Comparison of ENCODE assay signal across 14 cellular contexts in the genomic region with DNA sequence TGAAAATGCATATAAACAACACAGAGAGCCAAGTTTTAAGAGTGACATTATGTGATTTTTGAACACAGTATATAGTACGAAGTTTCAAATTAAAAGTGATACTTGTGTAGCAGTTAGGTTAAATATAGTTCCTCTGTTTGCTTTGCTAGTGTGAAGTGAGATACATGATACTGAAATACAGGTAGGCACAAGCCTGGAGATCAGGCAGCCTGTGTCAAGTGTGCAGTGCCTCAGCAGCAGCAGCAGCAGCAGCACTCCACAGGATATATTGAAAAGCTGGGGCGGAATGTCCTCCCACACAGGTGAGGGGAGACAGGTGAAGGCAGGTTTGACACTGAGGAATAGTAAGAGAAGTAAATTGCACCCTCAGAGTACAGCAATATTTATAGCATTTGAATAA. TPM values are rescaled to one million over a fixed set of nuclear protein-coding genes. Genes with fewer than 3 reads are reported as not detected.
DNase-seq lines count a peak whose midpoint lies in the region; ATAC-seq and TF ChIP-seq lines count a peak whose summit lies in the region.
"Had no signal": no experiment of that assay in that cellular context is flagged by ENCODE, and none has a peak within 500 bp of the region (broad histone marks: within the 10 kb centered on the region; RNA-seq: fewer than 3 reads in every experiment).

No MANE protein-coding gene starts in this region.

- dilution Hi-C loops in IMR-90 (cut with HindIII; ENCODE audit: low sequenced_read_pairs, unreplicated experiment) = no loop called here

- POLR2A ChIA-PET in IMR-90 (lab: Charles Lee; ENCODE audit: unreplicated experiment) = no interaction called here

- no peak overlapping the region for H2BK120ac ChIP-seq in IMR-90 (ENCODE audit: low read depth, low read length)

- no peaks in the 10 kb centered on the region for H3K36me3 Mint-ChIP-seq in glutamatergic neuron (ENCODE audit: unreplicated experiment)

- H4K20me1 ChIP-seq in IMR-90 (ENCODE audit: insufficient read depth, low read length) = peaks cover 3% of the 10 kb centered on the region; the same call in 1 of the 2 replicates

- BruUV-seq in IMR-90 (replicated peaks; lab: Mats Ljungman, UMichigan) = no TSS peak

- no peak for TF ChIP-seq RAD21 in IMR-90 (IDR thresholded peaks at IDR 0.05; ENCODE audit: low read length)

- H3K27ac ChIP-seq in IMR-90 (ENCODE audit: insufficient read depth, low read length) = no peak overlapping the region

- no peak overlapping the region for H2AK5ac ChIP-seq in IMR-90 (ENCODE audit: low read depth, low read length)

- no peak overlapping the region for H2AFZ ChIP-seq in IMR-90 (replicated peaks; ENCODE audit: low read length, poor library complexity)

- H3K9ac ChIP-seq in IMR-90 (ENCODE audit: low read depth, low read length) = no peak overlapping the region

- H2BK5ac ChIP-seq in IMR-90 (ENCODE audit: low read depth, low read length, poor library complexity, severe bottlenecking) = no peak overlapping the region

- H3K9me3 Mint-ChIP-seq in glutamatergic neuron (ENCODE audit: unreplicated experiment) = no peaks in the 10 kb centered on the region
- H3K9me3 Mint-ChIP-seq: stimulated activated memory B cell treated with anti-CD40 and anti-IgM and Interleukin-4, amounts not matched to agents 10 μg/mL and 1 μg/mL and 100 μg/mL, for 72 hours had no signal

- H3K9me3 ChIP-seq in IMR-90 (ENCODE audit: control insufficient read depth, insufficient read depth, low read length) (no peaks in the 10 kb centered on the region), mucosa of descending colon (no peaks in the 10 kb centered on the region)

- H3K18ac ChIP-seq in IMR-90 (ENCODE audit: low read depth, low read length) = no peak overlapping the region

- no peak overlapping the region for H4K91ac ChIP-seq in IMR-90 (ENCODE audit: insufficient read depth, low read depth, low read length)

- no peak overlapping the region for H2BK15ac ChIP-seq in IMR-90 (ENCODE audit: low read depth, low read length)

- no peak overlapping the region for H3K4me2 ChIP-seq in IMR-90 (ENCODE audit: low read depth, low read length)

- no peak overlapping the region for H3K27ac Mint-ChIP-seq in glutamatergic neuron (ENCODE audit: unreplicated experiment)
- H3K27ac Mint-ChIP-seq: stimulated activated memory B cell treated with anti-CD40 and anti-IgM and Interleukin-4, amounts not matched to agents 10 μg/mL and 1 μg/mL and 100 μg/mL, for 72 hours had no signal

- H3K4ac ChIP-seq in IMR-90 (ENCODE audit: low read depth, low read length) = no peak overlapping the region

- no peak for TF ChIP-seq POLR2A in IMR-90 (IDR thresholded peaks at IDR 0.05; ENCODE audit: low read depth, low read length)

- in situ Hi-C loops in IMR-90 (cut with MboI; ENCODE audit: low sequenced_read_pairs) = no loop called here

- no peak overlapping the region for H3K4me3 ChIP-seq in IMR-90 (ENCODE audit: insufficient read depth, low read depth, low read length)
- H3K4me3 ChIP-seq in mucosa of descending colon = no peak overlapping the region

- no peak overlapping the region for H2BK20ac ChIP-seq in IMR-90 (ENCODE audit: low read depth, low read length)

- H3K27me3 Mint-ChIP-seq in glutamatergic neuron (ENCODE audit: unreplicated experiment) = no peaks in the 10 kb centered on the region
- H3K27me3 Mint-ChIP-seq: stimulated activated memory B cell treated with anti-CD40 and anti-IgM and Interleukin-4, amounts not matched to agents 10 μg/mL and 1 μg/mL and 100 μg/mL, for 72 hours had no signal

- no peak overlapping the region for H4K5ac ChIP-seq in IMR-90 (ENCODE audit: low read depth, low read length)

- H4K8ac ChIP-seq in IMR-90 (ENCODE audit: low read depth in 2 of 2, low read length in 2 of 2) = no peak overlapping the region

- H3K56ac ChIP-seq in IMR-90 (ENCODE audit: extremely low read depth, insufficient read depth, low read length) = no peak overlapping the region

- H3K23ac ChIP-seq in IMR-90 (ENCODE audit: low read depth, low read length) = peak overlapping the region; percentile 12; the same call in 1 of the 2 replicates

- ATAC-seq in IMR-90 (ENCODE audit: low read depth) (no peak), mucosa of descending colon (peak; percentile 62)
- ATAC-seq: stimulated activated memory B cell treated with anti-CD40 and anti-IgM and Interleukin-4, amounts not matched to agents 10 μg/mL and 1 μg/mL and 100 μg/mL, for 72 hours had no signal

- peaks cover 5% of the 10 kb centered on the region for H3K9me1 ChIP-seq in IMR-90 (ENCODE audit: insufficient read depth, low read length)

- CTCF ChIA-PET in IMR-90 (lab: Yijun Ruan, JAX) = no interaction called here

- H3K14ac ChIP-seq in IMR-90 (replicated peaks; ENCODE audit: low read depth, low read length) = no peak overlapping the region

- no peak overlapping the region for H3K4me3 Mint-ChIP-seq in glutamatergic neuron (ENCODE audit: unreplicated experiment)
- H3K4me3 Mint-ChIP-seq: stimulated activated memory B cell treated with anti-CD40 and anti-IgM and Interleukin-4, amounts not matched to agents 10 μg/mL and 1 μg/mL and 100 μg/mL, for 72 hours had no signal

- H3K36me3 ChIP-seq in IMR-90 (ENCODE audit: control insufficient read depth, insufficient read depth, low read length) (peaks cover 8% of the 10 kb centered on the region), mucosa of descending colon (ENCODE audit: low read depth) (no peaks in the 10 kb centered on the region)

- peaks cover 18 to 52% of the 10 kb centered on the region in 2 experiments; a peak in 3 of 4 replicates for H3K79me1 ChIP-seq in IMR-90 (ENCODE audit: low read depth in 1 of 2, low read length in 2 of 2)

- peaks cover 2% of the 10 kb centered on the region; the same call in 1 of the 2 replicates for H3K4me1 ChIP-seq in IMR-90 (ENCODE audit: control insufficient read depth, insufficient read depth, low read length)
- peaks cover 8% of the 10 kb centered on the region for H3K4me1 ChIP-seq in mucosa of descending colon (ENCODE audit: low read depth)

- no peaks in the 10 kb centered on the region for H3K27me3 ChIP-seq in IMR-90 (ENCODE audit: control insufficient read depth, insufficient read depth, low read length)

- H3K4me1 Mint-ChIP-seq in glutamatergic neuron (ENCODE audit: low read depth, unreplicated experiment) = no peaks in the 10 kb centered on the region

- intact Hi-C loops in IMR-90 (cut with micrococcal nuclease) = loop anchor here (5.0 kb wide), 1 partner anchor 35 kb away; no protein-coding TSS in a partner anchor
- intact Hi-C loops in mucosa of descending colon (cut with DNase I, micrococcal nuclease) = no loop called here

- no peak overlapping the region for H2AK9ac ChIP-seq in IMR-90 (replicated peaks; ENCODE audit: low read depth, low read length, poor library complexity)

- TF ChIP-seq CTCF in IMR-90 (conservative IDR thresholded peaks at IDR 0.05; ENCODE audit: low read depth, low read length) = no peak
- no peak for TF ChIP-seq CTCF in mucosa of descending colon (IDR thresholded peaks at IDR 0.05)
- no peak for TF ChIP-seq CTCF in glutamatergic neuron (IDR thresholded peaks at IDR 0.05; ENCODE audit: partially characterized antibody, unreplicated experiment)

- WGBS in IMR-90 (ENCODE audit: extremely low coverage in 2 of 2, insufficient read length in 1 of 2), 2 experiments = no CpG with 5 or more reads among the region's 2 CpGs

- DNase-seq in DMS153 treated with DMSO at 0.1 percent for 48 hours (lab: John Stamatoyannopoulos, UW; ENCODE audit: unreplicated experiment) (peak; percentile 66), IMR-90 (no peak), NCI-H69 (lab: John Stamatoyannopoulos, UW) (peak; percentile 5), mucosa of descending colon (no peak), glutamatergic neuron (no peak), mesenteric fat pad (ENCODE audit: low spot score) (no peak), H4 (ENCODE audit: low spot score) (no peak)
- no peak for DNase-seq in central memory CD4-positive, alpha-beta T cell
- DNase-seq: activated naive CD4-positive, alpha-beta T cell; Calu3; effector CD4-positive, alpha-beta T cell; mammary epithelial cell; NCI-H524 treated with DMSO at 0.1 percent for 48 hours had no signal

TF ChIP-seq in IMR-90, 13 proteins besides CTCF, POLR2A, EP300 and RAD21:
- TF ChIP-seq, protein P1, sequence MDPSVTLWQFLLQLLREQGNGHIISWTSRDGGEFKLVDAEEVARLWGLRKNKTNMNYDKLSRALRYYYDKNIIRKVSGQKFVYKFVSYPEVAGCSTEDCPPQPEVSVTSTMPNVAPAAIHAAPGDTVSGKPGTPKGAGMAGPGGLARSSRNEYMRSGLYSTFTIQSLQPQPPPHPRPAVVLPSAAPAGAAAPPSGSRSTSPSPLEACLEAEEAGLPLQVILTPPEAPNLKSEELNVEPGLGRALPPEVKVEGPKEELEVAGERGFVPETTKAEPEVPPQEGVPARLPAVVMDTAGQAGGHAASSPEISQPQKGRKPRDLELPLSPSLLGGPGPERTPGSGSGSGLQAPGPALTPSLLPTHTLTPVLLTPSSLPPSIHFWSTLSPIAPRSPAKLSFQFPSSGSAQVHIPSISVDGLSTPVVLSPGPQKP (IDR thresholded peaks at IDR 0.05; ENCODE audit: borderline replicate concordance, low read depth, low read length) = no peak
- TF ChIP-seq MAZ (IDR thresholded peaks at IDR 0.05; ENCODE audit: borderline replicate concordance, low read depth, low read length) = no peak
- no peak for TF ChIP-seq SMC3 (IDR thresholded peaks at IDR 0.05; ENCODE audit: low read depth, low read length)
- TF ChIP-seq RCOR1 (IDR thresholded peaks at IDR 0.05; ENCODE audit: insufficient replicate concordance, low read length) = no peak

RNA-seq across cellular contexts. Expression of a gene that starts 47.5 kb away (rescaled TPM):
- 35.5 and 65.3 TPM in 2 replicates for total RNA-seq in IMR-90 (2012; rRNA removed)
- 52.0 and 74.3 TPM in 2 replicates for polyA plus RNA-seq in IMR-90 (2012; rRNA removed)
- 41.7 and 81.6 TPM in 2 replicates for polyA plus RNA-seq in IMR-90 (2012; cell fraction: cytosol; rRNA removed)
- 8.2 and 38.2 TPM in 2 replicates for polyA plus RNA-seq in IMR-90 (2012; cell fraction: nucleus; rRNA removed; ENCODE audit: low replicate concordance)
- 100 to 1,000 TPM in 1 of 3 donors, 10 to 100 TPM in 2; 73.4 to 114 (median 82.6) TPM for total RNA-seq in mucosa of descending colon
- 77.2 TPM for total RNA-seq in glutamatergic neuron (ENCODE audit: unreplicated experiment)
- 51.8 TPM for total RNA-seq in mesenteric fat pad
- total RNA-seq in H4 (2014; rRNA removed; shearing (Covaris generic)) = 98.2 and 110 TPM in 2 replicates

Comparison
In these comparisons a context has a peak if more than half of its experiments do, and no peak if none do; other contexts are left out.
1. DNase-seq: peak in DMS153 treated with DMSO at 0.1 percent for 48 hours (single experiment) and NCI-H69 (single experiment); none in IMR-90 (single experiment), mucosa of descending colon (0 of 3), glutamatergic neuron (single experiment), mesenteric fat pad (single experiment), H4 (single experiment) and central memory CD4-positive, alpha-beta T cell (single experiment).